24 cellular contexts compared by ENCODE assay signal in genomic region chr2:85909005-85909404, GRCh38. TPM values are rescaled to one million over a fixed set of nuclear protein-coding genes. Genes with fewer than 3 reads are reported as not detected.
A peak's percentile ranks its signal among the peaks of the same experiment; 100 is the strongest.
DNase-seq lines count a peak whose midpoint lies in the region; ATAC-seq, FAIRE-seq and TF ChIP-seq lines count a peak whose summit lies in the region.
"Had no signal": no experiment of that assay in that cellular context is flagged by ENCODE, and none has a peak within 500 bp of the region (broad histone marks: within the 10 kb centered on the region; RNA-seq: fewer than 3 reads in every experiment).

No MANE protein-coding gene starts in this region.

- H3K9ac ChIP-seq in keratinocyte (ENCODE audit: control insufficient read depth, extremely low read depth, insufficient read depth, low read length) = no peak overlapping the region

- H3K9me3 ChIP-seq in RWPE2 (ENCODE audit: severe bottlenecking) = no peaks in the 10 kb centered on the region
- peaks cover 3% of the 10 kb centered on the region for H3K9me3 ChIP-seq in keratinocyte (ENCODE audit: control insufficient read depth, low read depth, low read length)
- H3K9me3 ChIP-seq: HAP-1 had no signal

- peaks cover 40% of the 10 kb centered on the region for H3K4me1 Mint-ChIP-seq in dendritic cell treated with granulocyte-macrophage colony-stimulating factor and Interleukin-4, amounts not matched to agents 40 ng/mL and 50 ng/mL, for 4 days (ENCODE audit: low read depth)
- H3K4me1 Mint-ChIP-seq: CD4-positive, alpha-beta memory T cell had no signal

- H3K4me1 ChIP-seq in RWPE2 (ENCODE audit: insufficient read depth, poor library complexity, severe bottlenecking) (peaks cover 39% of the 10 kb centered on the region), keratinocyte (ENCODE audit: control insufficient read depth, extremely low read depth, insufficient read depth, low read length) (peaks cover 41% of the 10 kb centered on the region)

- intact Hi-C loops in dendritic cell treated with granulocyte-macrophage colony-stimulating factor and Interleukin-4, amounts not matched to agents 40 ng/mL and 50 ng/mL, for 4 days (cut with micrococcal nuclease) = no loop called here

- H4K20me1 ChIP-seq in keratinocyte (ENCODE audit: control insufficient read depth, extremely low read depth, insufficient read depth, low read length) = no peaks in the 10 kb centered on the region

- no peak for FAIRE-seq in keratinocyte (lab: Jason Lieb, UNC)
- FAIRE-seq: HTR-8/SVneo had no signal

- H3K4me2 ChIP-seq in keratinocyte (ENCODE audit: control insufficient read depth, extremely low read depth, insufficient read depth, low read depth, low read length) = no peak overlapping the region
- H3K4me2 ChIP-seq: PC-9 had no signal

- ATAC-seq in RWPE2 (ENCODE audit: low read depth) (peak; percentile 5; the same call in 2 of the 3 replicates), left lobe of liver (no peak)

- H3K9me3 Mint-ChIP-seq in dendritic cell treated with granulocyte-macrophage colony-stimulating factor and Interleukin-4, amounts not matched to agents 40 ng/mL and 50 ng/mL, for 4 days = no peaks in the 10 kb centered on the region
- H3K9me3 Mint-ChIP-seq: CD4-positive, alpha-beta memory T cell; HFFc6 had no signal

- no peak for DNase-seq in RWPE2 (ENCODE audit: low spot score)
- DNase-seq in keratinocyte (ENCODE audit: low read depth, low spot score) = peak; percentile 65
- no peak for DNase-seq in substantia nigra (lab: John Stamatoyannopoulos, UW)
- DNase-seq in left lobe of liver (ENCODE audit: low spot score) = no peak
- no peak for DNase-seq in caudate nucleus (lab: John Stamatoyannopoulos, UW)
- no peak for DNase-seq in SHP77 (lab: John Stamatoyannopoulos, UW)
- DNase-seq: C1 segment of cervical spinal cord; CD4-positive, alpha-beta memory T cell; COR-L47; DMS53; GOT3; HFFc6; KBM-7; MG63; NCI-H1105 treated with DMSO at 0.1 percent for 48 hours; NCI-H2029; NCI-H446; NCI-H524 treated with DMSO at 0.1 percent for 48 hours; NCI-H774; PC-9; SHP77 treated with DMSO at 0.1 percent for 48 hours had no signal

- TF ChIP-seq CTCF in RWPE2 (IDR thresholded peaks at IDR 0.05; ENCODE audit: poor library complexity, severe bottlenecking) (no peak), keratinocyte (optimal IDR thresholded peaks at IDR 0.05 in 1 of 3, IDR thresholded peaks at IDR 0.05 in 1 of 3, conservative IDR thresholded peaks at IDR 0.05 in 1 of 3; ENCODE audit: extremely low read depth in 1 of 3, insufficient read depth in 2 of 3, low read length in 3 of 3) (no peak)

- H3K27ac ChIP-seq in RWPE2 (ENCODE audit: poor library complexity, severe bottlenecking) (peak overlapping the region; percentile 79), keratinocyte (ENCODE audit: control insufficient read depth, insufficient read depth, low read length) (peak overlapping the region; percentile 79), substantia nigra (ENCODE audit: low read depth, low read length, poor library complexity, severe bottlenecking) (peak overlapping the region; percentile 62), caudate nucleus (ENCODE audit: low read depth, low read length) (no peak overlapping the region)
- H3K27ac ChIP-seq: PC-9 had no signal

- H3K27me3 ChIP-seq in RWPE2 (ENCODE audit: insufficient read depth, poor library complexity, severe bottlenecking) = no peaks in the 10 kb centered on the region
- no peaks in the 10 kb centered on the region for H3K27me3 ChIP-seq in keratinocyte (ENCODE audit: control insufficient read depth, extremely low read depth, insufficient read depth, low read length)
- H3K27me3 ChIP-seq: MG63 had no signal

- no peaks in the 10 kb centered on the region for H3K79me2 ChIP-seq in keratinocyte (ENCODE audit: control insufficient read depth, insufficient read depth, low read length)

- no peak overlapping the region for H2AFZ ChIP-seq in keratinocyte (ENCODE audit: control insufficient read depth, low read length)
- H2AFZ ChIP-seq: PC-9 had no signal

- H3K4me3 Mint-ChIP-seq in dendritic cell treated with granulocyte-macrophage colony-stimulating factor and Interleukin-4, amounts not matched to agents 40 ng/mL and 50 ng/mL, for 4 days = no peak overlapping the region
- H3K4me3 Mint-ChIP-seq: CD4-positive, alpha-beta memory T cell; HFFc6 had no signal

- H3K9me1 ChIP-seq in keratinocyte (ENCODE audit: control insufficient read depth, extremely low read depth, insufficient read depth, low read length) = no peaks in the 10 kb centered on the region

- peak overlapping the region; percentile 21 for H3K27ac Mint-ChIP-seq in dendritic cell treated with granulocyte-macrophage colony-stimulating factor and Interleukin-4, amounts not matched to agents 40 ng/mL and 50 ng/mL, for 4 days
- H3K27ac Mint-ChIP-seq: CD4-positive, alpha-beta memory T cell; HFFc6 had no signal

- no peaks in the 10 kb centered on the region for H3K27me3 Mint-ChIP-seq in dendritic cell treated with granulocyte-macrophage colony-stimulating factor and Interleukin-4, amounts not matched to agents 40 ng/mL and 50 ng/mL, for 4 days
- H3K27me3 Mint-ChIP-seq: CD4-positive, alpha-beta memory T cell had no signal

- H3K36me3 ChIP-seq in RWPE2 (ENCODE audit: low read depth) (no peaks in the 10 kb centered on the region), keratinocyte (ENCODE audit: control insufficient read depth in 2 of 2, extremely low read depth in 1 of 2, insufficient read depth in 2 of 2, low read length in 2 of 2) (no peaks in the 10 kb centered on the region)
- H3K36me3 ChIP-seq: HAP-1, MG63 had no signal

- H3K4me3 ChIP-seq in RWPE2 (ENCODE audit: severe bottlenecking) (no peak overlapping the region), keratinocyte (ENCODE audit: control insufficient read depth in 2 of 3, extremely low read depth in 1 of 3, insufficient read depth in 2 of 3, low read depth in 1 of 3, low read length in 3 of 3) (no peak overlapping the region)
- H3K4me3 ChIP-seq: HAP-1, MG63, PC-9 had no signal

- dilution Hi-C loops in keratinocyte (cut with MboI; ENCODE audit: extremely low pct_ligation_motif_present, low sequenced_read_pairs) = no loop called here

- H3K36me3 Mint-ChIP-seq in dendritic cell treated with granulocyte-macrophage colony-stimulating factor and Interleukin-4, amounts not matched to agents 40 ng/mL and 50 ng/mL, for 4 days (ENCODE audit: low read depth) = no peaks in the 10 kb centered on the region
- H3K36me3 Mint-ChIP-seq: CD4-positive, alpha-beta memory T cell had no signal

RNA-seq across cellular contexts. Expression of gene ST3GAL5, which starts 20.2 kb away (rescaled TPM):
- 29.7 to 43.5 TPM (median 39.7 TPM) in 3 replicates for polyA plus RNA-seq in keratinocyte
- polyA plus RNA-seq in keratinocyte (2011; ENCODE audit: low read depth) = 7.1 TPM
- 30.7 and 44.2 TPM in 2 replicates for polyA plus RNA-seq in keratinocyte (2011; cell fraction: cytosol; rRNA removed)
- 49.3 and 50.8 TPM in 2 replicates for polyA plus RNA-seq in keratinocyte (2011; cell fraction: nucleus; rRNA removed)
- polyA plus RNA-seq in keratinocyte (2012; ENCODE audit: low replicate concordance) = 7.0 and 24.6 TPM in 2 replicates
- 16.0 to 43.2 TPM (median 26.8 TPM) in 3 replicates for polyA minus RNA-seq in keratinocyte
- polyA minus RNA-seq in keratinocyte (2011; cell fraction: cytosol; rRNA and poly(A)+ RNA removed) = 18.2 TPM
- 19.0 and 37.9 TPM in 2 replicates for polyA minus RNA-seq in keratinocyte (2011; cell fraction: nucleus; rRNA and poly(A)+ RNA removed)
- total RNA-seq in left lobe of liver = 12.8 TPM
